In genomic region chr18:6561893-6562292, GRCh38 we compare ENCODE assay signal across 1 cellular context.
TF ChIP-seq lines count a peak whose summit lies in the region.

No MANE protein-coding gene starts in this region.

TF ChIP-seq in IMR-90, 13 proteins besides CTCF, POLR2A, EP300 and RAD21:
- no peak for TF ChIP-seq RCOR1 (IDR thresholded peaks at IDR 0.05; ENCODE audit: insufficient replicate concordance, low read length)
- no peak for TF ChIP-seq SMC3 (IDR thresholded peaks at IDR 0.05; ENCODE audit: low read depth, low read length)
- no peak for TF ChIP-seq MAZ (IDR thresholded peaks at IDR 0.05; ENCODE audit: borderline replicate concordance, low read depth, low read length)
- TF ChIP-seq MXI1 (IDR thresholded peaks at IDR 0.05; ENCODE audit: borderline replicate concordance, low read depth, low read length): no peak
- TF ChIP-seq FOS (IDR thresholded peaks at IDR 0.05; ENCODE audit: low read depth, low read length): no peak
- no peak for TF ChIP-seq CHD1 (IDR thresholded peaks at IDR 0.05; ENCODE audit: low read depth, low read length)
- no peak for TF ChIP-seq CEBPB (IDR thresholded peaks at IDR 0.05; ENCODE audit: low read depth, low read length)
- TF ChIP-seq MAFK (IDR thresholded peaks at IDR 0.05; ENCODE audit: low read depth, low read length): no peak
- no peak for TF ChIP-seq USF2 (IDR thresholded peaks at IDR 0.05; ENCODE audit: low read depth, low read length)
- no peak for TF ChIP-seq ELK1 (IDR thresholded peaks at IDR 0.05; ENCODE audit: borderline replicate concordance, low read depth, low read length)
